ENCODE assay signal across 1 cellular context in genomic region chr1:229229721-229230135, GRCh38.
TF ChIP-seq lines count a peak whose summit lies in the region.

No MANE protein-coding gene starts in this region.

TF ChIP-seq in SK-N-SH, 30 proteins besides CTCF, POLR2A, EP300 and RAD21 (continued from another document):
- TF ChIP-seq, protein P1, sequence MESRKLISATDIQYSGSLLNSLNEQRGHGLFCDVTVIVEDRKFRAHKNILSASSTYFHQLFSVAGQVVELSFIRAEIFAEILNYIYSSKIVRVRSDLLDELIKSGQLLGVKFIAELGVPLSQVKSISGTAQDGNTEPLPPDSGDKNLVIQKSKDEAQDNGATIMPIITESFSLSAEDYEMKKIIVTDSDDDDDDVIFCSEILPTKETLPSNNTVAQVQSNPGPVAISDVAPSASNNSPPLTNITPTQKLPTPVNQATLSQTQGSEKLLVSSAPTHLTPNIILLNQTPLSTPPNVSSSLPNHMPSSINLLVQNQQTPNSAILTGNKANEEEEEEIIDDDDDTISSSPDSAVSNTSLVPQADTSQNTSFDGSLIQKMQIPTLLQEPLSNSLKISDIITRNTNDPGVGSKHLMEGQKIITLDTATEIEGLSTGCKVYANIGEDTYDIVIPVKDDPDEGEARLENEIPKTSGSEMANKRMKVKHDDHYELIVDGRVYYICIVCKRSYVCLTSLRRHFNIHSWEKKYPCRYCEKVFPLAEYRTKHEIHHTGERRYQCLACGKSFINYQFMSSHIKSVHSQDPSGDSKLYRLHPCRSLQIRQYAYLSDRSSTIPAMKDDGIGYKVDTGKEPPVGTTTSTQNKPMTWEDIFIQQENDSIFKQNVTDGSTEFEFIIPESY (IDR thresholded peaks at IDR 0.05; ENCODE audit: borderline replicate concordance, low read depth), result no peak
